In the genomic region with DNA sequence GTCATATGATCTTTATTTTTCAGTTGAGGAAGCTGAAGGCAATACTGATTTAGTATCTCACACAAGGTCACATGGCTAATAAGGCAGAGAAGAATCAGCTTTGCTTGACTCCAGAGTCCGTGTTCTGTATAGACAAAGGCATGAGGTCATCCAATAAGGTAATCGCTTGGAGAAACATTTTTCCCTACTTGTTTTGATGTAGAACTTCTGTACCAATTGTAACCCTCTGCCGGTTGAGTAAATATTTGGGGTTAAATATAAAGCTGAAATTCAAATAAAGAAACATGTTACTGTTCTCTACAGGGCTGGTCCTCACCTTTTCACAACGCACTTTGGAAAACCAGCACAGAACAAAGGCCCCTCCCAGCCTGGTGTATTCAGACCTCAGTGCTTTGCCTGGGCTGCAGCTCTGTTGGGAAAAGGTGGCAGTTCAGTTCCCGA, we compare ENCODE assay signal across 1 cellular context.
TF ChIP-seq lines count a peak whose summit lies in the region.

No MANE protein-coding gene starts in this region.

TF ChIP-seq in GM23338, 12 proteins besides CTCF, POLR2A, EP300 and RAD21 (continued from another document):
- TF ChIP-seq NANOG (IDR thresholded peaks at IDR 0.05; ENCODE audit: borderline replicate concordance) (no peak), REST (IDR thresholded peaks at IDR 0.05; ENCODE audit: unreplicated experiment) (no peak), ZNF331 (CRISPR knock-in tag; IDR thresholded peaks at IDR 0.05; ENCODE audit: low read depth) (no peak), STAT1 (IDR thresholded peaks at IDR 0.05; ENCODE audit: unreplicated experiment) (no peak), EZH2 (IDR thresholded peaks at IDR 0.05; ENCODE audit: low read depth, unreplicated experiment) (no peak), CREB1 (CRISPR knock-in tag; IDR thresholded peaks at IDR 0.05; ENCODE audit: low read depth) (no peak), POLR2AphosphoS5 (IDR thresholded peaks at IDR 0.05; ENCODE audit: low read depth) (no peak), ETS1 (IDR thresholded peaks at IDR 0.05) (no peak), EZH2phosphoT487 (IDR thresholded peaks at IDR 0.05; ENCODE audit: unreplicated experiment) (no peak)
- TF ChIP-seq, protein P1, sequence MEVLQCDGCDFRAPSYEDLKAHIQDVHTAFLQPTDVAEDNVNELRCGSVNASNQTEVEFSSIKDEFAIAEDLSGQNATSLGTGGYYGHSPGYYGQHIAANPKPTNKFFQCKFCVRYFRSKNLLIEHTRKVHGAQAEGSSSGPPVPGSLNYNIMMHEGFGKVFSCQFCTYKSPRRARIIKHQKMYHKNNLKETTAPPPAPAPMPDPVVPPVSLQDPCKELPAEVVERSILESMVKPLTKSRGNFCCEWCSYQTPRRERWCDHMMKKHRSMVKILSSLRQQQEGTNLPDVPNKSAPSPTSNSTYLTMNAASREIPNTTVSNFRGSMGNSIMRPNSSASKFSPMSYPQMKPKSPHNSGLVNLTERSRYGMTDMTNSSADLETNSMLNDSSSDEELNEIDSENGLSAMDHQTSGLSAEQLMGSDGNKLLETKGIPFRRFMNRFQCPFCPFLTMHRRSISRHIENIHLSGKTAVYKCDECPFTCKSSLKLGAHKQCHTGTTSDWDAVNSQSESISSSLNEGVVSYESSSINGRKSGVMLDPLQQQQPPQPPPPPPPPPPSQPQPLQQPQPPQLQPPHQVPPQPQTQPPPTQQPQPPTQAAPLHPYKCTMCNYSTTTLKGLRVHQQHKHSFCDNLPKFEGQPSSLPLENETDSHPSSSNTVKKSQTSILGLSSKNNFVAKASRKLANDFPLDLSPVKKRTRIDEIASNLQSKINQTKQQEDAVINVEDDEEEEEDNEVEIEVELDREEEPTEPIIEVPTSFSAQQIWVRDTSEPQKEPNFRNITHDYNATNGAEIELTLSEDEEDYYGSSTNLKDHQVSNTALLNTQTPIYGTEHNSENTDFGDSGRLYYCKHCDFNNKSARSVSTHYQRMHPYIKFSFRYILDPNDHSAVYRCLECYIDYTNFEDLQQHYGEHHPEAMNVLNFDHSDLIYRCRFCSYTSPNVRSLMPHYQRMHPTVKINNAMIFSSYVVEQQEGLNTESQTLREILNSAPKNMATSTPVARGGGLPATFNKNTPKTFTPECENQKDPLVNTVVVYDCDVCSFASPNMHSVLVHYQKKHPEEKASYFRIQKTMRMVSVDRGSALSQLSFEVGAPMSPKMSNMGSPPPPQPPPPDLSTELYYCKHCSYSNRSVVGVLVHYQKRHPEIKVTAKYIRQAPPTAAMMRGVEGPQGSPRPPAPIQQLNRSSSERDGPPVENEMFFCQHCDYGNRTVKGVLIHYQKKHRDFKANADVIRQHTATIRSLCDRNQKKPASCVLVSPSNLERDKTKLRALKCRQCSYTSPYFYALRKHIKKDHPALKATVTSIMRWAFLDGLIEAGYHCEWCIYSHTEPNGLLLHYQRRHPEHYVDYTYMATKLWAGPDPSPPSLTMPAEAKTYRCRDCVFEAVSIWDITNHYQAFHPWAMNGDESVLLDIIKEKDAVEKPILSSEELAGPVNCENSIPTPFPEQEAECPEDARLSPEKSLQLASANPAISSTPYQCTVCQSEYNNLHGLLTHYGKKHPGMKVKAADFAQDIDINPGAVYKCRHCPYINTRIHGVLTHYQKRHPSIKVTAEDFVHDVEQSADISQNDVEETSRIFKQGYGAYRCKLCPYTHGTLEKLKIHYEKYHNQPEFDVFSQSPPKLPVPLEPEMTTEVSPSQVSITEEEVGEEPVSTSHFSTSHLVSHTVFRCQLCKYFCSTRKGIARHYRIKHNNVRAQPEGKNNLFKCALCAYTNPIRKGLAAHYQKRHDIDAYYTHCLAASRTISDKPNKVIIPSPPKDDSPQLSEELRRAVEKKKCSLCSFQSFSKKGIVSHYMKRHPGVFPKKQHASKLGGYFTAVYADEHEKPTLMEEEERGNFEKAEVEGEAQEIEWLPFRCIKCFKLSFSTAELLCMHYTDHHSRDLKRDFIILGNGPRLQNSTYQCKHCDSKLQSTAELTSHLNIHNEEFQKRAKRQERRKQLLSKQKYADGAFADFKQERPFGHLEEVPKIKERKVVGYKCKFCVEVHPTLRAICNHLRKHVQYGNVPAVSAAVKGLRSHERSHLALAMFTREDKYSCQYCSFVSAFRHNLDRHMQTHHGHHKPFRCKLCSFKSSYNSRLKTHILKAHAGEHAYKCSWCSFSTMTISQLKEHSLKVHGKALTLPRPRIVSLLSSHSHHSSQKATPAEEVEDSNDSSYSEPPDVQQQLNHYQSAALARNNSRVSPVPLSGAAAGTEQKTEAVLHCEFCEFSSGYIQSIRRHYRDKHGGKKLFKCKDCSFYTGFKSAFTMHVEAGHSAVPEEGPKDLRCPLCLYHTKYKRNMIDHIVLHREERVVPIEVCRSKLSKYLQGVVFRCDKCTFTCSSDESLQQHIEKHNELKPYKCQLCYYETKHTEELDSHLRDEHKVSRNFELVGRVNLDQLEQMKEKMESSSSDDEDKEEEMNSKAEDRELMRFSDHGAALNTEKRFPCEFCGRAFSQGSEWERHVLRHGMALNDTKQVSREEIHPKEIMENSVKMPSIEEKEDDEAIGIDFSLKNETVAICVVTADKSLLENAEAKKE (CRISPR knock-in tag; IDR thresholded peaks at IDR 0.05): no peak
